In the genomic region with DNA sequence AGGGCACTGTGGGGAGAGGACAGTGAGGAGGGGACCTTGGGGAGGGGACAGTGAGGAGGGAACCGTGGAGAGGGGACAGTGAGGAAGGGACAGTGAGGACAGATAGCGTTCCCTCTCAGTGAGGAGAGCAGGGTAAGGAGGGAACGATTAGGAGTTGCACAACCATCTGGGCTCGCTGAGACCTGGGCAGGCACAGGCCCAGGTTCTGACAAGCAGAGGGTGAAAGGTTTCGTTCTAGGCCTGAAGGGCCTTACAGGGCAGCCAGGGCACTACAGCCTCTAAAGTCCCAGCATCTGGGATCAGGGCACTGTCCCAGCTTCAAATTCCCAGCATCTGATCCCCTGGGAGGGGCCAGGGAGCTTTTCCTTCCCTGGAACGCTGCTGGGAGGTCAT, we compare ENCODE assay signal across 1 cellular context.
TF ChIP-seq lines count a peak whose summit lies in the region.

No MANE protein-coding gene starts in this region.

TF ChIP-seq in K562, 482 proteins besides CTCF, POLR2A, EP300 and RAD21:
- TF ChIP-seq CEBPB (tag; IDR thresholded peaks at IDR 0.05): peak; percentile 60; the same call in 1 of the 2 replicates
- TF ChIP-seq, protein P1, sequence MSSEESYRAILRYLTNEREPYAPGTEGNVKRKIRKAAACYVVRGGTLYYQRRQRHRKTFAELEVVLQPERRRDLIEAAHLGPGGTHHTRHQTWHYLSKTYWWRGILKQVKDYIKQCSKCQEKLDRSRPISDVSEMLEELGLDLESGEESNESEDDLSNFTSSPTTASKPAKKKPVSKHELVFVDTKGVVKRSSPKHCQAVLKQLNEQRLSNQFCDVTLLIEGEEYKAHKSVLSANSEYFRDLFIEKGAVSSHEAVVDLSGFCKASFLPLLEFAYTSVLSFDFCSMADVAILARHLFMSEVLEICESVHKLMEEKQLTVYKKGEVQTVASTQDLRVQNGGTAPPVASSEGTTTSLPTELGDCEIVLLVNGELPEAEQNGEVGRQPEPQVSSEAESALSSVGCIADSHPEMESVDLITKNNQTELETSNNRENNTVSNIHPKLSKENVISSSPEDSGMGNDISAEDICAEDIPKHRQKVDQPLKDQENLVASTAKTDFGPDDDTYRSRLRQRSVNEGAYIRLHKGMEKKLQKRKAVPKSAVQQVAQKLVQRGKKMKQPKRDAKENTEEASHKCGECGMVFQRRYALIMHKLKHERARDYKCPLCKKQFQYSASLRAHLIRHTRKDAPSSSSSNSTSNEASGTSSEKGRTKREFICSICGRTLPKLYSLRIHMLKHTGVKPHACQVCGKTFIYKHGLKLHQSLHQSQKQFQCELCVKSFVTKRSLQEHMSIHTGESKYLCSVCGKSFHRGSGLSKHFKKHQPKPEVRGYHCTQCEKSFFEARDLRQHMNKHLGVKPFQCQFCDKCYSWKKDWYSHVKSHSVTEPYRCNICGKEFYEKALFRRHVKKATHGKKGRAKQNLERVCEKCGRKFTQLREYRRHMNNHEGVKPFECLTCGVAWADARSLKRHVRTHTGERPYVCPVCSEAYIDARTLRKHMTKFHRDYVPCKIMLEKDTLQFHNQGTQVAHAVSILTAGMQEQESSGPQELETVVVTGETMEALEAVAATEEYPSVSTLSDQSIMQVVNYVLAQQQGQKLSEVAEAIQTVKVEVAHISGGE (CRISPR knock-in tag; IDR thresholded peaks at IDR 0.05): 0 out of 6 replicates have a peak, but pooled peaks of 1 of the 3 experiments have one; percentile 34
